16 cellular contexts compared by ENCODE assay signal in genomic region chr7:157811946-157812345, GRCh38.
DNase-seq lines count a peak whose midpoint lies in the region; ATAC-seq and TF ChIP-seq lines count a peak whose summit lies in the region.
"Had no signal": no experiment of that assay in that cellular context is flagged by ENCODE, and none has a peak within 500 bp of the region (broad histone marks: within the 10 kb centered on the region; RNA-seq: fewer than 3 reads in every experiment).

No MANE protein-coding gene starts in this region.

- H3K27me3 Mint-ChIP-seq in T-cell = no peaks in the 10 kb centered on the region

- TF ChIP-seq CTCF in left ventricle myocardium inferior (IDR thresholded peaks at IDR 0.05; ENCODE audit: borderline replicate concordance) = no peak
- no peak for TF ChIP-seq CTCF in lower lobe of right lung (IDR thresholded peaks at IDR 0.05)
- no peak for TF ChIP-seq CTCF in spleen (IDR thresholded peaks at IDR 0.05 in 8 of 11, conservative IDR thresholded peaks at IDR 0.05 in 3 of 11)

- no peaks in the 10 kb centered on the region for H3K9me3 Mint-ChIP-seq in T-cell
- H3K9me3 Mint-ChIP-seq: CD8-positive, alpha-beta T cell had no signal

- H3K4me3 ChIP-seq in left ventricle myocardium inferior = no peak overlapping the region
- H3K4me3 ChIP-seq in lower lobe of right lung = no peak overlapping the region
- no peak overlapping the region for H3K4me3 ChIP-seq in spleen
- H3K4me3 ChIP-seq: BLaER1, GM23338 had no signal

- peaks cover 25% of the 10 kb centered on the region for H3K27me3 ChIP-seq in left ventricle myocardium inferior (ENCODE audit: low read depth)
- no peaks in the 10 kb centered on the region for H3K27me3 ChIP-seq in lower lobe of right lung (ENCODE audit: low read depth)
- H3K27me3 ChIP-seq in spleen (replicated peaks in 1 of 7) = peaks cover 0 to 1% (median 0%) of the 10 kb centered on the region in 7 donors
- H3K27me3 ChIP-seq: BLaER1 had no signal

- no peak for TF ChIP-seq POLR2A in spleen (IDR thresholded peaks at IDR 0.05)

- H3K36me3 Mint-ChIP-seq in T-cell = no peaks in the 10 kb centered on the region
- H3K36me3 Mint-ChIP-seq: CD14-positive monocyte; CD8-positive, alpha-beta T cell had no signal

- CTCF ChIA-PET in T-cell (lab: Charles Lee) = no interaction called here

- H3K36me3 ChIP-seq in left ventricle myocardium inferior = no peaks in the 10 kb centered on the region
- H3K36me3 ChIP-seq in lower lobe of right lung = no peaks in the 10 kb centered on the region
- H3K36me3 ChIP-seq in spleen = no peaks in the 10 kb centered on the region
- H3K36me3 ChIP-seq: BLaER1 had no signal

- POLR2A ChIA-PET in T-cell (lab: Charles Lee) = interaction anchor here in 1 of 2 donors (0.6 kb wide), 1 partner anchor 357 kb away, joined by 4 read pairs; no protein-coding TSS in a partner anchor

- no peaks in the 10 kb centered on the region for H3K4me1 Mint-ChIP-seq in T-cell
- H3K4me1 Mint-ChIP-seq: CD14-positive monocyte, GM23338 had no signal

- no peak overlapping the region for H3K27ac ChIP-seq in left ventricle myocardium inferior (replicated peaks)
- H3K27ac ChIP-seq in lower lobe of right lung = no peak overlapping the region
- no peak overlapping the region for H3K27ac ChIP-seq in spleen
- H3K27ac ChIP-seq: BLaER1 had no signal

- no peak overlapping the region for H3K27ac Mint-ChIP-seq in T-cell
- H3K27ac Mint-ChIP-seq: CD8-positive, alpha-beta T cell; GM23338 had no signal

- no peak overlapping the region for H3K4me3 Mint-ChIP-seq in T-cell
- H3K4me3 Mint-ChIP-seq: CD14-positive monocyte; CD8-positive, alpha-beta T cell; GM23338 had no signal

- 85 to 91% (median 90%) methylated on average over 16 of the region's 16 CpGs for WGBS in spleen, 5 donors

- H3K9me3 ChIP-seq in left ventricle myocardium inferior (replicated peaks) (peaks cover 9% of the 10 kb centered on the region), lower lobe of right lung (no peaks in the 10 kb centered on the region), spleen (peaks cover 0 to 20% (median 5%) of the 10 kb centered on the region in 8 donors)

- DNase-seq in left ventricle myocardium inferior (peak; percentile 8), cardiac septum (ENCODE audit: low spot score) (no peak), lower lobe of right lung (peak; percentile 25), spleen (peak; percentile 56), T-cell (no peak)
- no peak for DNase-seq in stimulated activated CD4-positive, alpha-beta T cell treated with anti-CD3 and anti-CD28 coated beads, Interleukin-12 subunit alpha, Interleukin-12 subunit beta, amount 100 ng/mL, for 4 hours
- no peak for DNase-seq in NK-92 treated with Interleukin-12 subunit alpha and Interleukin-12 subunit beta, amount 100 ng/mL, for 24 hours (lab: John Stamatoyannopoulos, UW)
- DNase-seq: 8988T; Calu3; CD8-positive, alpha-beta T cell; DMS79 treated with DMSO at 0.1 percent for 48 hours; GF-D8; HCEC 1CT had no signal

- H3K4me1 ChIP-seq in left ventricle myocardium inferior = no peaks in the 10 kb centered on the region
- no peaks in the 10 kb centered on the region for H3K4me1 ChIP-seq in lower lobe of right lung
- no peaks in the 10 kb centered on the region for H3K4me1 ChIP-seq in spleen
- H3K4me1 ChIP-seq: BLaER1 had no signal

- intact Hi-C loops in left ventricle myocardium inferior (cut with micrococcal nuclease) = no loop called here
- intact Hi-C loops in cardiac septum (cut with DNase I) = no loop called here
- intact Hi-C loops in lower lobe of right lung (cut with DNase I) = no loop called here
- intact Hi-C loops in spleen (cut with DNase I; ENCODE audit: low total_unique reads) = no loop called here

- no peak for ATAC-seq in lower lobe of right lung
- no peak for ATAC-seq in T-cell (replicated peaks in 1 of 4)
- ATAC-seq: CD8-positive, alpha-beta T cell; GM23338 had no signal

Comparison
In these comparisons a context has a peak if more than half of its experiments do, and no peak if none do; other contexts are left out.
1. DNase-seq: peak in left ventricle myocardium inferior (single experiment), lower lobe of right lung (single experiment) and spleen (single experiment); none in cardiac septum (single experiment), stimulated activated CD4-positive, alpha-beta T cell treated with anti-CD3 and anti-CD28 coated beads, Interleukin-12 subunit alpha, Interleukin-12 subunit beta, amount 100 ng/mL, for 4 hours (single experiment), T-cell (0 of 34) and NK-92 treated with Interleukin-12 subunit alpha and Interleukin-12 subunit beta, amount 100 ng/mL, for 24 hours (single experiment).